8 cellular contexts compared by ENCODE assay signal in the genomic region with DNA sequence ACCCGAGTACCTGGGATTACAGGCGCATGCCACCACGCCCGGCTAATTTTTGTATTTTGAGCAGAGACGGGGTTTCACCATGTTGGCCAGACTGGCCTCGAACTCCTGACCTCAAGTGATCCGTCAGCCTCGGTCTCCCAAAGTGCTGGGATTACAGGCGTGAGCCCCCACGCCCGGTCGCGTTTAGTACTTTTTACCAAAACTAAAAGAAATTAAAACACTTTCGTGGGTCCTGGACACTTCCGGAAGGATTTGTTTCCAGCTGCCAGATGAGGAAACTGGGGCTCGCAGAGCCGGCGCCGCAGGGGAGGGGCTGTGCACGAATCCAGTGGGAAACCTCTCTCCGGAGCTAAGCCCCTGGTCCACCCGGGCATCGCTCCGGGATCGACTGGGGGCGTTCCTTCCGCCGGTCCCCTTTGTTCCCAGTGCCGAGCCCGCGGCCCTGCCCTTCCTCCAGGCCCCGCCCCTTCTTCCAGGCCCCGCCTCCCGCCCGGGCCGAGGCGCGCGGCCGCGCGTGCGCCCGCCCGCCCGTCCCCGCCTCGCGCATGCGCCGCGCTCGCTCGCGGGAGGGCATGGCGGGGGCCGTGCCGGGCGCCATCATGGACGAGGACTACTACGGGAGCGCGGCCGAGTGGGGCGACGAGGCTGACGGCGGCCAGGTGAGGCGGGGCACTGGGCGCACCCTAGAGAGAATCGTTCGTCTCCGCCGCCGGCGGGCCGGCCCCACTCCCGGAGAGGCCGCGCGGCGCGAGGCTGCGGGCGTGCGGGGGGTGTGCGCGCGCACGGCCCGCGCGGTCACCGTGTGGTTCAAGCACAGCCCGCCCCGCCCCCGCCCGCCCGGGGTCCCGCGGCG. TPM values are rescaled to one million over a fixed set of nuclear protein-coding genes. Genes with fewer than 3 reads are reported as not detected.
DNase-seq lines count a peak whose midpoint lies in the region; ATAC-seq and TF ChIP-seq lines count a peak whose summit lies in the region.

Gene NELFCD, plus strand, starts transcription at position 546 of the 853 bp plus-strand sequence. Its CDS starts 54 bp downstream, at position 600.

- peak; percentile 54 to 76 for TF ChIP-seq POLR2A in gastroesophageal sphincter (IDR thresholded peaks at IDR 0.05)

- H3K36me3 ChIP-seq in H7 (replicated peaks; ENCODE audit: control insufficient read depth, insufficient read depth, low read length) (peaks cover under 1% of the 10 kb centered on the region), MG63 (peaks cover 31% of the 10 kb centered on the region), gastroesophageal sphincter (no peaks in the 10 kb centered on the region), neutrophil (peaks cover 7% of the 10 kb centered on the region)

- TF ChIP-seq CTCF in gastroesophageal sphincter (IDR thresholded peaks at IDR 0.05) (no peak), neutrophil (IDR thresholded peaks at IDR 0.05) (no peak), subcutaneous adipose tissue (IDR thresholded peaks at IDR 0.05; ENCODE audit: low read depth) (no peak)

- ATAC-seq in gastroesophageal sphincter: peak; percentile 94

- DNase-seq in ELF-1 (ENCODE audit: low read depth, low spot score) (peak; percentile 92), H7 (peak; percentile 100), MG63 (peak; percentile 89), SK-MEL-5 (ENCODE audit: low read depth, low spot score) (peak; percentile 88)
- DNase-seq in activated naive CD4-positive, alpha-beta T cell treated with Interleukin-2 at 50 U/mL for 16 hours: peak; percentile 89

- WGBS in gastroesophageal sphincter (ENCODE audit: low coverage in 1 of 2), 2 donors: 29% methylated on average over 9 of the region's 102 CpGs; no CpG with 5 or more reads in 1 of the 2 donors

- H3K27me3 ChIP-seq in H7 (ENCODE audit: control insufficient read depth, insufficient read depth, low read length) (no peaks in the 10 kb centered on the region), MG63 (no peaks in the 10 kb centered on the region), gastroesophageal sphincter (no peaks in the 10 kb centered on the region), neutrophil (no peaks in the 10 kb centered on the region)

- H3K9me3 ChIP-seq in MG63: peaks cover 3% of the 10 kb centered on the region
- peaks cover 0 to 8% (median 0%) of the 10 kb centered on the region in 3 donors for H3K9me3 ChIP-seq in gastroesophageal sphincter
- H3K9me3 ChIP-seq in neutrophil: no peaks in the 10 kb centered on the region

- no peak for TF ChIP-seq EP300 in gastroesophageal sphincter (IDR thresholded peaks at IDR 0.05)

- H3K4me3 ChIP-seq in H7 (ENCODE audit: insufficient read depth, low read depth, low read length) (peak within 1 kb of the TSS; percentile 63), MG63 (peak within 1 kb of the TSS; percentile 86), gastroesophageal sphincter (peak within 1 kb of the TSS; percentile 68 to 89), neutrophil (ENCODE audit: low read depth in 1 of 2, low read length in 1 of 2) (peak within 1 kb of the TSS; percentile 89)

- H3K4me1 ChIP-seq in gastroesophageal sphincter (peaks cover 0 to 46% (median 22%) of the 10 kb centered on the region in 3 donors), neutrophil (ENCODE audit: control insufficient read depth in 1 of 2, insufficient read depth in 1 of 2, low read depth in 1 of 2, low read length in 1 of 2) (peaks cover 10 to 13% of the 10 kb centered on the region in 2 experiments)

- in situ Hi-C loops in SK-MEL-5 (cut with HindIII; ENCODE audit: low pct_unique_long_range_greater_than_20kb, low sequenced_read_pairs): no loop called here

- H3K27ac ChIP-seq in gastroesophageal sphincter (peak within 1 kb of the TSS in 3 of 4 donors; percentile 86 to 93 (median 89)), neutrophil (peak within 1 kb of the TSS; percentile 69)

RNA-seq across cellular contexts. Expression of gene NELFCD, which starts in this region (rescaled TPM):
- total RNA-seq in H7 (2014; rRNA removed; shearing (Covaris generic)): 36.8 and 39.8 TPM in 2 replicates
- 72.4 and 80.7 TPM in 2 replicates for total RNA-seq in MG63 (2014; rRNA removed; shearing (Covaris generic); ENCODE audit: low replicate concordance)
- total RNA-seq in SK-MEL-5 (2014; rRNA removed; shearing (Covaris generic)): 76.2 and 86.5 TPM in 2 replicates
- 130 and 155 TPM in 2 replicates for polyA plus RNA-seq in SK-MEL-5 (2015; cell fraction: cytosol; rRNA removed)
- polyA plus RNA-seq in SK-MEL-5 (2015; cell fraction: nucleus; rRNA removed): 177 and 220 TPM in 2 replicates
- total RNA-seq in gastroesophageal sphincter: 10 to 100 TPM; 26.5 to 48.6 (median 36.1) TPM
- 10 to 100 TPM; 36.3 to 64.8 (median 47.0) TPM for total RNA-seq in subcutaneous adipose tissue

Comparison
In these comparisons a context has a peak if more than half of its experiments do, and no peak if none do; other contexts are left out.
1. Peak in every context shown above with its lines: DNase-seq, ATAC-seq, H3K4me3 ChIP-seq and H3K27ac ChIP-seq.